8 cellular contexts compared by ENCODE assay signal in genomic region chr12:51238510-51239334, GRCh38. TPM values are rescaled to one million over a fixed set of nuclear protein-coding genes. Genes with fewer than 3 reads are reported as not detected.
DNase-seq lines count a peak whose midpoint lies in the region; ATAC-seq and FAIRE-seq lines count a peak whose summit lies in the region.

A gene with protein sequence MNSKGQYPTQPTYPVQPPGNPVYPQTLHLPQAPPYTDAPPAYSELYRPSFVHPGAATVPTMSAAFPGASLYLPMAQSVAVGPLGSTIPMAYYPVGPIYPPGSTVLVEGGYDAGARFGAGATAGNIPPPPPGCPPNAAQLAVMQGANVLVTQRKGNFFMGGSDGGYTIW (plus strand): TSS chr12:51238826. CDS start chr12:51238908, 82 bp downstream.

- peak within 1 kb of the TSS; percentile 95 for H3K4me2 ChIP-seq in BLaER1

- H3K9me3 ChIP-seq in BLaER1 = no peaks in the 10 kb centered on the region

- peak within 1 kb of the TSS; percentile 95 for H3K4me3 ChIP-seq in BLaER1

- H4K20me1 ChIP-seq in BLaER1 = peaks cover 37% of the 10 kb centered on the region

- peak within 1 kb of the TSS; percentile 100 for H3K9ac ChIP-seq in BLaER1

- H3K4me1 ChIP-seq in BLaER1 = peaks cover 21% of the 10 kb centered on the region

- DNase-seq in GM19239 (ENCODE audit: insufficient read length, low spot score) (peak; percentile 94), NCI-H524 (lab: John Stamatoyannopoulos, UW) (peak; percentile 73 to 94), left colon (peak; percentile 97 to 98)
- DNase-seq in activated CD4-positive, alpha-beta T cell treated with anti-CD3 and anti-CD28 coated beads for 4 hours = peak; percentile 90 to 91
- DNase-seq in stimulated activated CD4-positive, alpha-beta T cell treated with anti-CD3 and anti-CD28 coated beads, Interleukin-1b, Interleukin-23, amount 100 ng/mL, for 48 hours = peak; percentile 96

- H3K36me3 ChIP-seq in BLaER1 = peaks cover 37% of the 10 kb centered on the region

- H3K27me3 ChIP-seq in BLaER1 = no peaks in the 10 kb centered on the region

- H3K27ac ChIP-seq in BLaER1 (peak within 1 kb of the TSS; percentile 100), cingulate gyrus (ENCODE audit: low read depth, low read length) (peak within 1 kb of the TSS; percentile 100)

- FAIRE-seq in GM19239 (lab: Jason Lieb, UNC) = peak; percentile 61

- intact Hi-C loops in left colon (cut with DNase I, micrococcal nuclease) = no loop called here

- peak; percentile 85 for ATAC-seq in HG03457 (IDR thresholded peaks at IDR 0.05; ENCODE audit: unreplicated experiment)
- peak; percentile 92 for ATAC-seq in left colon

RNA-seq across cellular contexts. Expression of the gene that starts here (rescaled TPM):
- 100 to 1,000 TPM; 300 to 304 TPM for total RNA-seq in left colon

Comparison
In these comparisons a context has a peak if more than half of its experiments do, and no peak if none do; other contexts are left out.
1. Peak in every context shown above with its lines: DNase-seq, ATAC-seq, H3K4me3 ChIP-seq and H3K27ac ChIP-seq.